1 cellular context compared by ENCODE assay signal in genomic region chr18:77077836-77078456, GRCh38.
TF ChIP-seq lines count a peak whose summit lies in the region.

No MANE protein-coding gene starts in this region.

TF ChIP-seq in K562, 482 proteins besides CTCF, POLR2A, EP300 and RAD21 (continued from another document):
- TF ChIP-seq RREB1 (CRISPR knock-in tag; IDR thresholded peaks at IDR 0.05) (no peak), ZNF766 (CRISPR knock-in tag; conservative IDR thresholded peaks at IDR 0.05) (no peak), PHB2 (IDR thresholded peaks at IDR 0.05; ENCODE audit: low read depth) (no peak), POLR2G (IDR thresholded peaks at IDR 0.05; ENCODE audit: low read depth, low read length) (no peak), PHB (CRISPR knock-in tag; IDR thresholded peaks at IDR 0.05) (no peak), ILK (tag; IDR thresholded peaks at IDR 0.05; ENCODE audit: borderline replicate concordance, low read depth) (no peak), RFX7 (CRISPR knock-in tag; IDR thresholded peaks at IDR 0.05) (no peak), SRSF1 (IDR thresholded peaks at IDR 0.05; ENCODE audit: low read depth, low read length) (no peak), ZBTB7A (IDR thresholded peaks at IDR 0.05; ENCODE audit: borderline replicate concordance, control insufficient read depth, low read depth, low read length) (no peak), CTBP1 (IDR thresholded peaks at IDR 0.05; ENCODE audit: borderline replicate concordance) (peak; percentile 42; the same call in 1 of the 2 replicates), KAT8 (IDR thresholded peaks at IDR 0.05; ENCODE audit: low read depth) (no peak), TFE3 (CRISPR knock-in tag; IDR thresholded peaks at IDR 0.05) (0 out of 2 replicates have a peak, but pooled peaks have one; percentile 23), U2AF2 (optimal IDR thresholded peaks at IDR 0.05; ENCODE audit: low read depth, low read length) (no peak), PHF21A (IDR thresholded peaks at IDR 0.05; ENCODE audit: borderline replicate concordance, low read depth) (no peak), SMARCA5 (IDR thresholded peaks at IDR 0.05) (no peak), SIN3A (IDR thresholded peaks at IDR 0.05; ENCODE audit: borderline replicate concordance in 2 of 2, control insufficient read depth in 1 of 2, low read depth in 2 of 2, low read length in 2 of 2) (no peak), MED1 (CRISPR knock-in tag; IDR thresholded peaks at IDR 0.05; ENCODE audit: borderline replicate concordance) (no peak), RBM14 (IDR thresholded peaks at IDR 0.05; ENCODE audit: borderline replicate concordance, insufficient read depth, low read depth, low read length) (no peak), POLR3A (IDR thresholded peaks at IDR 0.05; ENCODE audit: borderline replicate concordance, extremely low read depth, insufficient read depth, insufficient read length) (no peak)
TF ChIP-seq in K562: peak in this region for 11.
